Comparison of ENCODE assay signal across 8 cellular contexts in the genomic region with DNA sequence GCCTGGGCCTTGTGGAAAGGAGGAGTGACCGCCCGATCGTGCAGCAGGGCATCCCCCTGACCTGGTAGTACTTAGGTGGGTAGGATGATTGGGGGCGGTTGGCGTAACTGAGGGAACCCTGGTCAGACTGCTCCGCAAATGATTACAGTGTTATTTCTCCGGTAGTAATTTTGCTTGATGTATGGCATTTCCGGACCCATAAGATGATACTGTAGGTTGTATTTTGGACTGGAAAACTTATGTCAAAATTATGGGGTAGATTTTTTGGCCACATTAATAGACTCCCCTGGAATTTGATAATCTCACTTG. TPM values are rescaled to one million over a fixed set of nuclear protein-coding genes. Genes with fewer than 3 reads are reported as not detected.
DNase-seq lines count a peak whose midpoint lies in the region; ATAC-seq, FAIRE-seq and TF ChIP-seq lines count a peak whose summit lies in the region.

No MANE protein-coding gene starts in this region.

- intact Hi-C loops in MCF 10A (cut with micrococcal nuclease) = loop anchor here (1.0 kb wide), 2 partner anchors 45 to 111 kb away; a partner anchor contains a TSS
- intact Hi-C loops in mucosa of descending colon (cut with DNase I, micrococcal nuclease) = no loop called here

- no peak for FAIRE-seq in A549 (lab: Jason Lieb, UNC)

- H3K4me1 ChIP-seq in A549 (peaks cover 14% of the 10 kb centered on the region; the same call in 2 of the 3 replicates), mucosa of descending colon (ENCODE audit: low read depth) (peaks cover 14% of the 10 kb centered on the region)

- H3K36me3 Mint-ChIP-seq in MCF 10A (ENCODE audit: insufficient read depth, unreplicated experiment) = no peaks in the 10 kb centered on the region

- H3K9me3 ChIP-seq in A549 (no peaks in the 10 kb centered on the region), mucosa of descending colon (no peaks in the 10 kb centered on the region)

- no peaks in the 10 kb centered on the region for H3K36me3 ChIP-seq in mucosa of descending colon (ENCODE audit: low read depth)

- peak overlapping the region; percentile 71 for H3K4me2 ChIP-seq in A549

- H3K4me3 ChIP-seq in A549 (peak overlapping the region; percentile 88), mucosa of descending colon (peak overlapping the region; percentile 65)

- H3K27me3 Mint-ChIP-seq in MCF 10A (ENCODE audit: insufficient read depth, unreplicated experiment) = no peaks in the 10 kb centered on the region

- BruUV-seq in MCF 10A (replicated peaks; lab: Mats Ljungman, UMichigan) = no TSS peak

- peak overlapping the region; percentile 91 to 99 for H3K27ac ChIP-seq in A549

- no peak for DNase-seq in A549 (ENCODE audit: low read depth in 1 of 2, low spot score in 1 of 2)
- no peak for DNase-seq in MCF 10A (ENCODE audit: unreplicated experiment)
- DNase-seq in mucosa of descending colon = no peak
- DNase-seq in NCI-H69 (lab: John Stamatoyannopoulos, UW) = no peak
- no peak for DNase-seq in COLO668 (lab: John Stamatoyannopoulos, UW; ENCODE audit: unreplicated experiment)
- DNase-seq in superior temporal gyrus (ENCODE audit: extremely low spot score) = no peak

- peak overlapping the region; percentile 71 for H3K27ac Mint-ChIP-seq in MCF 10A (ENCODE audit: low read depth, unreplicated experiment)

- no peak for TF ChIP-seq CTCF in A549 (IDR thresholded peaks at IDR 0.05)
- no peak for TF ChIP-seq CTCF in MCF 10A (IDR thresholded peaks at IDR 0.05; ENCODE audit: unreplicated experiment)
- TF ChIP-seq CTCF in mucosa of descending colon (IDR thresholded peaks at IDR 0.05) = no peak

- H3K9me3 Mint-ChIP-seq in MCF 10A (ENCODE audit: unreplicated experiment) = no peaks in the 10 kb centered on the region

- peak overlapping the region; percentile 84 for H3K4me3 Mint-ChIP-seq in MCF 10A (ENCODE audit: unreplicated experiment)

- H3K4me1 Mint-ChIP-seq in MCF 10A (ENCODE audit: insufficient read depth, unreplicated experiment) = peaks cover 11% of the 10 kb centered on the region

- TF ChIP-seq POLR2A in A549 (IDR thresholded peaks at IDR 0.05; ENCODE audit: low read length) = no peak

- 3% methylated on average over 5 of the region's 8 CpGs for WGBS in A549 (ENCODE audit: missing lambda C conversion rate)

- CTCF ChIA-PET in A549 (lab: Yijun Ruan, JAX) (interaction anchor here (0.7 to 1.3 kb wide), 8 partner anchors 14 to 167 kb away, joined by 3 to 5 read pairs (median 3); no protein-coding TSS in a partner anchor), MCF 10A (lab: Yijun Ruan, JAX) (interaction anchor here (0.6 to 0.9 kb wide), 3 partner anchors 24 to 96 kb away, joined by 3 read pairs; no protein-coding TSS in a partner anchor)

- 0 out of 6 replicates have a peak, but pooled peaks of 1 of the 2 experiments have one; percentile 11 for ATAC-seq in A549
- peak; percentile 6 for ATAC-seq in HG02642 (IDR thresholded peaks at IDR 0.05; ENCODE audit: poor library complexity, unreplicated experiment)
- ATAC-seq in mucosa of descending colon = no peak
- ATAC-seq in HG02588 (IDR thresholded peaks at IDR 0.05; ENCODE audit: unreplicated experiment) = no peak

- POLR2A ChIA-PET in A549 (lab: Yijun Ruan, JAX) = interaction anchor here (0.6 to 0.8 kb wide), 4 partner anchors 46 to 117 kb away, joined by 3 to 4 read pairs (median 3); a partner anchor contains a TSS
- POLR2A ChIA-PET in MCF 10A (lab: Yijun Ruan, JAX) = interaction anchor here (0.6 to 1.8 kb wide), 12 partner anchors 9 to 162 kb away, joined by 3 to 15 read pairs (median 5); a partner anchor contains a TSS

- TF ChIP-seq EP300 in A549 (IDR thresholded peaks at IDR 0.05) = no peak

- no peak for TF ChIP-seq RAD21 in A549 (conservative IDR thresholded peaks at IDR 0.05 in 1 of 2, IDR thresholded peaks at IDR 0.05 in 1 of 2)

TF ChIP-seq in A549, 52 proteins besides CTCF, POLR2A, EP300 and RAD21:
- TF ChIP-seq HDAC2 (IDR thresholded peaks at IDR 0.05) (no peak), NFE2L2 (conservative IDR thresholded peaks at IDR 0.05; ENCODE audit: low read length) (no peak), TFCP2L1 (CRISPR knock-in tag; IDR thresholded peaks at IDR 0.05) (no peak), NPAS2 (CRISPR knock-in tag; IDR thresholded peaks at IDR 0.05; ENCODE audit: borderline replicate concordance) (no peak)

RNA-seq across cellular contexts. Expression of a gene that starts 0.8 kb away (rescaled TPM):
- polyA plus RNA-seq in A549 (2011; rRNA removed) = 18.8 and 21.8 TPM in 2 replicates
- polyA plus RNA-seq in A549 (2012; cell fraction: cytosol; rRNA removed) = 7.5 and 10.1 TPM in 2 replicates
- 31.3 and 43.4 TPM in 2 replicates for polyA plus RNA-seq in A549 (2012; cell fraction: nucleus; rRNA removed)
- 5.6 to 7.7 TPM (median 7.4 TPM) in 3 replicates for polyA plus RNA-seq in A549 (2017; fragmentation: RNase III; extraction: RNeasy Plus Mini Kit Qiagen cat#74134 plus additional on column Dnase treatment)
- polyA minus RNA-seq in A549 (2011; rRNA and poly(A)+ RNA removed) = 39.3 and 40.5 TPM in 2 replicates
- total RNA-seq in MCF 10A (2022) = 34.4 and 36.4 TPM in 2 replicates
- 10 to 100 TPM; 47.7 to 59.8 (median 54.4) TPM for total RNA-seq in mucosa of descending colon

RNA-seq across cellular contexts. Expression of a gene that starts 45.7 kb away (rescaled TPM):
- polyA plus RNA-seq in A549 (2011; rRNA removed) (31.6 and 38.0 TPM in 2 replicates), A549 (2017; fragmentation: RNase III; extraction: RNeasy Plus Mini Kit Qiagen cat#74134 plus additional on column Dnase treatment) (24.9 to 27.2 TPM (median 26.8 TPM) in 3 replicates)
- 38.4 and 40.1 TPM in 2 replicates for polyA plus RNA-seq in A549 (2012; cell fraction: cytosol; rRNA removed)
- 44.8 and 50.3 TPM in 2 replicates for polyA plus RNA-seq in A549 (2012; cell fraction: nucleus; rRNA removed)
- 47.1 and 48.2 TPM in 2 replicates for polyA minus RNA-seq in A549 (2011; rRNA and poly(A)+ RNA removed)
- total RNA-seq in MCF 10A (2022) (63.2 and 70.7 TPM in 2 replicates), mucosa of descending colon (10 to 100 TPM; 61.3 to 81.0 (median 63.5) TPM)
